Comparison of ENCODE assay signal across 28 cellular contexts in the genomic region with DNA sequence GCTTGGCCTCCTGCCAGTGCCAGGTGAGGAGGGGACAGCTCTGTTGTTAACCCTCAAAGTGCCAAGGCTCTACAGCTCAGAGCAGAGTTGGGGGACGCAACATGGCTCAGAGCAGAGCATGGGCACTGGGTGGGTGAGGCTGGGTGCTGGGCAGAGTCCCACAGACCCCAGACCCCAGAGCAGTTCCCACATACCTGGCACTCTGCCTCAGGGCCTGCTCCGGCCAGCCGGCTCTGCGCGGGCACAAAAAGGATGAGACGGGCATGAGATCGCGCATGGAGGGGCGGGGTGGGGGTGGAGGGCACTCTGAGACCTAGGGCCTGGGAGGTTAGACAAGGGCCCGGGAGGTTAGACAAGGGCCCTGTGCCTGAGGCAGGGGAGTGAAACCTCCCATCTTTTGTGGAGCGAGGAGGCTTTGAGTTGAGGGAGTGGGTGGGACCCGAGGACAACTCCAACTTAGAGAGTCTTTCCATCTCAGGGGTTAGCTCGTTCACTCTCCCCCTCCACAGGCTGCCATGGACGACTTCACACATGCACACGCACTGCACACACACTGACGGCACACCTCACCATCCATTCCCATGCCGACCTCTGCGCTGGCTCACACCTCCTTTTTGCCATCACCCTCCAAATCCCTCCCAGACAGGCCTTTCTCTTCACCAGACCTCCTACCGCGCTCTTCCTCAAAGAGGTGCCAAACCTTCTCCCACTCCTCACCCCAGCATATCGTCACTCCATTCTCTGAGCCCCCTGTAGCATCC. TPM values are rescaled to one million over a fixed set of nuclear protein-coding genes. Genes with fewer than 3 reads are reported as not detected.
DNase-seq lines count a peak whose midpoint lies in the region; ATAC-seq and TF ChIP-seq lines count a peak whose summit lies in the region.
"Had no signal": no experiment of that assay in that cellular context is flagged by ENCODE, and none has a peak within 500 bp of the region (broad histone marks: within the 10 kb centered on the region; RNA-seq: fewer than 3 reads in every experiment).

No MANE protein-coding gene starts in this region.

- peaks cover 23% of the 10 kb centered on the region; the same call in 1 of the 2 replicates for H3K79me2 ChIP-seq in GM23338 (replicated peaks; ENCODE audit: insufficient read depth)

- H4K20me1 ChIP-seq in GM23338 (replicated peaks; ENCODE audit: insufficient read depth): no peaks in the 10 kb centered on the region

- ATAC-seq in GM23338 (no peak), HG03108 (IDR thresholded peaks at IDR 0.05; ENCODE audit: unreplicated experiment) (no peak)
- ATAC-seq: activated CD8-positive, alpha-beta memory T cell treated with anti-CD3 and anti-CD28 coated beads, Interleukin-2, amount 10 ng/mL, durations not matched to agents 7 days and 5 days; GM12878; stimulated activated memory B cell treated with anti-CD40 and anti-IgM and Interleukin-4, amounts not matched to agents 10 μg/mL and 1 μg/mL and 100 μg/mL, for 72 hours; T-cell had no signal

- H3K4me2 ChIP-seq in GM23338: no peak overlapping the region

- no peak overlapping the region for H3K9ac ChIP-seq in subcutaneous abdominal adipose tissue (ENCODE audit: low read length in 5 of 5)

- H3K4me1 Mint-ChIP-seq in GM23338 (peaks cover 65% of the 10 kb centered on the region), brain (peaks cover 49% of the 10 kb centered on the region)
- H3K4me1 Mint-ChIP-seq: activated CD8-positive, alpha-beta memory T cell treated with anti-CD3 and anti-CD28 coated beads, Interleukin-2, amount 10 ng/mL, durations not matched to agents 7 days and 5 days; activated naive CD8-positive, alpha-beta T cell treated with anti-CD3 and anti-CD28 coated beads, Interleukin-2, amount 10 ng/mL, durations not matched to agents 7 days and 5 days; B cell; stimulated activated memory B cell treated with anti-CD40 and anti-IgM and Interleukin-4, amounts not matched to agents 10 μg/mL and 1 μg/mL and 100 μg/mL, for 72 hours had no signal

- H3K27me3 ChIP-seq in GM23338 (ENCODE audit: insufficient read depth) (no peaks in the 10 kb centered on the region), layer of hippocampus (ENCODE audit: control insufficient read depth, insufficient read depth, low read length) (no peaks in the 10 kb centered on the region), subcutaneous abdominal adipose tissue (ENCODE audit: control insufficient read depth in 5 of 5, insufficient read depth in 4 of 5, low read length in 5 of 5) (peaks cover 0 to 2% (median 0%) of the 10 kb centered on the region in 5 donors)
- H3K27me3 ChIP-seq: ascending aorta, cardiac muscle cell, pancreas had no signal

- peaks cover 10% of the 10 kb centered on the region; the same call in 1 of the 2 replicates for H3K36me3 ChIP-seq in GM23338 (ENCODE audit: insufficient read depth)
- peaks cover 0 to 28% (median 14%) of the 10 kb centered on the region in 5 donors for H3K36me3 ChIP-seq in subcutaneous abdominal adipose tissue (ENCODE audit: control insufficient read depth in 5 of 5, insufficient read depth in 5 of 5, low read length in 5 of 5)
- H3K36me3 ChIP-seq: ascending aorta, cardiac muscle cell, pancreas, thoracic aorta had no signal

- no peak overlapping the region for H3K4me3 ChIP-seq in GM23338
- no peak overlapping the region for H3K4me3 ChIP-seq in subcutaneous abdominal adipose tissue (ENCODE audit: low read depth in 1 of 5, low read length in 5 of 5)
- H3K4me3 ChIP-seq: ascending aorta, cardiac muscle cell, GM12878, pancreas, thoracic aorta had no signal

- TF ChIP-seq CTCF in GM23338 (conservative IDR thresholded peaks at IDR 0.05; ENCODE audit: low read depth in 2 of 2): no peak
- no peak for TF ChIP-seq CTCF in brain (conservative IDR thresholded peaks at IDR 0.05)

- H3K4me1 ChIP-seq in GM23338 (ENCODE audit: insufficient read depth) (peaks cover 44% of the 10 kb centered on the region), subcutaneous abdominal adipose tissue (ENCODE audit: control insufficient read depth in 5 of 5, insufficient read depth in 5 of 5, low read length in 5 of 5) (peaks cover 0 to 32% (median 0%) of the 10 kb centered on the region in 5 donors)
- H3K4me1 ChIP-seq: ascending aorta had no signal

- H2AFZ ChIP-seq in GM23338: no peak overlapping the region

- H3F3A ChIP-seq in GM23338 (replicated peaks; ENCODE audit: low read depth): peaks cover 21% of the 10 kb centered on the region; the same call in 1 of the 2 replicates

- H3K27ac Mint-ChIP-seq in GM23338: peak overlapping the region; percentile 12; the same call in 1 of the 2 replicates
- H3K27ac Mint-ChIP-seq in brain: peak overlapping the region in 3 of 5 experiments; percentile 21 to 48 (median 42)
- H3K27ac Mint-ChIP-seq: activated CD8-positive, alpha-beta memory T cell treated with anti-CD3 and anti-CD28 coated beads, Interleukin-2, amount 10 ng/mL, durations not matched to agents 7 days and 5 days; activated naive CD8-positive, alpha-beta T cell treated with anti-CD3 and anti-CD28 coated beads, Interleukin-2, amount 10 ng/mL, durations not matched to agents 7 days and 5 days; B cell; dendritic cell treated with granulocyte-macrophage colony-stimulating factor and Interleukin-4, amounts not matched to agents 40 ng/mL and 50 ng/mL, for 4 days; stimulated activated memory B cell treated with anti-CD40 and anti-IgM and Interleukin-4, amounts not matched to agents 10 μg/mL and 1 μg/mL and 100 μg/mL, for 72 hours had no signal

- H3K36me3 Mint-ChIP-seq in GM23338 (ENCODE audit: low read depth): peaks cover 53% of the 10 kb centered on the region
- peaks cover 32% of the 10 kb centered on the region for H3K36me3 Mint-ChIP-seq in brain
- H3K36me3 Mint-ChIP-seq: activated CD8-positive, alpha-beta memory T cell treated with anti-CD3 and anti-CD28 coated beads, Interleukin-2, amount 10 ng/mL, durations not matched to agents 7 days and 5 days; activated naive CD8-positive, alpha-beta T cell treated with anti-CD3 and anti-CD28 coated beads, Interleukin-2, amount 10 ng/mL, durations not matched to agents 7 days and 5 days; stimulated activated memory B cell treated with anti-CD40 and anti-IgM and Interleukin-4, amounts not matched to agents 10 μg/mL and 1 μg/mL and 100 μg/mL, for 72 hours; T-cell had no signal

- no peaks in the 10 kb centered on the region for H3K9me3 ChIP-seq in subcutaneous abdominal adipose tissue (ENCODE audit: control insufficient read depth in 5 of 5, low read length in 5 of 5)
- H3K9me3 ChIP-seq: ascending aorta, pancreas, thoracic aorta had no signal

- DNase-seq in GM23338 (ENCODE audit: low spot score): no peak
- DNase-seq in activated CD4-positive, CD25-positive, alpha-beta regulatory T cell treated with anti-CD3 and anti-CD28 coated beads, Interleukin-2, amount 50 U/mL, for 72 hours: no peak
- no peak for DNase-seq in NCI-H748 treated with DMSO at 0.1 percent for 48 hours (lab: John Stamatoyannopoulos, UW)
- DNase-seq: ACHN; activated CD4-positive, alpha-beta T cell treated with anti-CD3 and anti-CD28 coated beads, Interleukin-2, amount 50 U/mL, for 4 hours; activated CD4-positive, CD25-positive, alpha-beta regulatory T cell; activated CD8-positive, alpha-beta memory T cell treated with anti-CD3 and anti-CD28 coated beads, Interleukin-2, amount 10 ng/mL, durations not matched to agents 7 days and 5 days; activated gamma-delta T cell treated with Interleukin-2 at 50 U/mL for 16 hours; activated naive CD8-positive, alpha-beta T cell treated with anti-CD3 and anti-CD28 coated beads, Interleukin-2, amount 10 ng/mL, durations not matched to agents 7 days and 5 days; activated T-cell treated with anti-CD3 and anti-CD28 coated beads, Interleukin-2, amount 50 U/mL, for 48 hours; MM.1S; NCI-H1417 treated with DMSO at 0.1 percent for 48 hours; NCI-H524 treated with DMSO at 0.1 percent for 48 hours; OCI-M1; T-cell had no signal

- H3K9me2 ChIP-seq in GM23338 (ENCODE audit: insufficient read depth): no peaks in the 10 kb centered on the region

- H3K4me3 Mint-ChIP-seq in GM23338 (no peak overlapping the region; the same call in 2 of the 3 replicates), brain (no peak overlapping the region)
- H3K4me3 Mint-ChIP-seq: activated CD8-positive, alpha-beta memory T cell treated with anti-CD3 and anti-CD28 coated beads, Interleukin-2, amount 10 ng/mL, durations not matched to agents 7 days and 5 days; activated naive CD8-positive, alpha-beta T cell treated with anti-CD3 and anti-CD28 coated beads, Interleukin-2, amount 10 ng/mL, durations not matched to agents 7 days and 5 days; B cell; dendritic cell treated with granulocyte-macrophage colony-stimulating factor and Interleukin-4, amounts not matched to agents 40 ng/mL and 50 ng/mL, for 4 days; stimulated activated memory B cell treated with anti-CD40 and anti-IgM and Interleukin-4, amounts not matched to agents 10 μg/mL and 1 μg/mL and 100 μg/mL, for 72 hours; T-cell had no signal

- no peak overlapping the region for H3K27ac ChIP-seq in GM23338 (ENCODE audit: low read depth)
- peak overlapping the region; percentile 46 for H3K27ac ChIP-seq in layer of hippocampus (ENCODE audit: low read depth, low read length)
- peak overlapping the region; percentile 23 for H3K27ac ChIP-seq in subcutaneous abdominal adipose tissue (ENCODE audit: low read depth, low read length)
- H3K27ac ChIP-seq: ascending aorta, cardiac muscle cell, pancreas, thoracic aorta had no signal

- H3K27me3 Mint-ChIP-seq in GM23338 (ENCODE audit: insufficient read depth, low read depth, poor library complexity) (peaks cover 14% of the 10 kb centered on the region), brain (no peaks in the 10 kb centered on the region)

- H3K9me3 Mint-ChIP-seq in GM23338 (no peaks in the 10 kb centered on the region), brain (no peaks in the 10 kb centered on the region)
- H3K9me3 Mint-ChIP-seq: activated naive CD8-positive, alpha-beta T cell treated with anti-CD3 and anti-CD28 coated beads, Interleukin-2, amount 10 ng/mL, durations not matched to agents 7 days and 5 days; dendritic cell treated with granulocyte-macrophage colony-stimulating factor and Interleukin-4, amounts not matched to agents 40 ng/mL and 50 ng/mL, for 4 days; nephron; stimulated activated memory B cell treated with anti-CD40 and anti-IgM and Interleukin-4, amounts not matched to agents 10 μg/mL and 1 μg/mL and 100 μg/mL, for 72 hours; T-cell had no signal

TF ChIP-seq in GM23338, 12 proteins besides CTCF, POLR2A, EP300 and RAD21 (continues in another document):
- TF ChIP-seq ZNF114 (CRISPR knock-in tag; IDR thresholded peaks at IDR 0.05) (no peak), JUNB (IDR thresholded peaks at IDR 0.05; ENCODE audit: unreplicated experiment) (no peak), CREB1 (CRISPR knock-in tag; IDR thresholded peaks at IDR 0.05; ENCODE audit: low read depth) (no peak)

RNA-seq across cellular contexts. Expression of a gene that starts 22.0 kb away (rescaled TPM):
- 155 and 183 TPM in 2 replicates for total RNA-seq in GM23338 (2014; rRNA removed; shearing (Covaris generic))
- polyA plus RNA-seq in GM23338 (2016; fragmentation: Nextera tagmentation; extraction: Ambion mirVana): 26.2 and 27.8 TPM in 2 replicates
- 35.4 TPM for polyA plus RNA-seq in brain (ENCODE audit: insufficient read depth, low read depth, low replicate concordance)
- total RNA-seq: activated CD8-positive, alpha-beta memory T cell treated with anti-CD3 and anti-CD28 coated beads, Interleukin-2, amount 10 ng/mL, durations not matched to agents 7 days and 5 days; activated naive CD8-positive, alpha-beta T cell treated with anti-CD3 and anti-CD28 coated beads, Interleukin-2, amount 10 ng/mL, durations not matched to agents 7 days and 5 days; B cell had no signal
